ENCODE assay signal across 14 cellular contexts in genomic region chr2:150280255-150280654, GRCh38.
A peak's percentile ranks its signal among the peaks of the same experiment; 100 is the strongest.
DNase-seq lines count a peak whose midpoint lies in the region; ATAC-seq, FAIRE-seq and TF ChIP-seq lines count a peak whose summit lies in the region.
"Had no signal": no experiment of that assay in that cellular context is flagged by ENCODE, and none has a peak within 500 bp of the region (broad histone marks: within the 10 kb centered on the region; RNA-seq: fewer than 3 reads in every experiment).

No MANE protein-coding gene starts in this region.

- H3K4me3 ChIP-seq in bronchial epithelial cell (ENCODE audit: low read depth, low read length) (no peak overlapping the region), right atrium auricular region (no peak overlapping the region), subcutaneous abdominal adipose tissue (ENCODE audit: low read depth in 1 of 5, low read length in 5 of 5) (no peak overlapping the region)

- H3K36me3 ChIP-seq in bronchial epithelial cell (ENCODE audit: control insufficient read depth, insufficient read depth, low read length) (no peaks in the 10 kb centered on the region), right atrium auricular region (no peaks in the 10 kb centered on the region), subcutaneous abdominal adipose tissue (ENCODE audit: control insufficient read depth in 5 of 5, insufficient read depth in 5 of 5, low read length in 5 of 5) (no peaks in the 10 kb centered on the region)

- no peak for TF ChIP-seq POLR2A in GM18505 (IDR thresholded peaks at IDR 0.05; ENCODE audit: borderline replicate concordance, extremely low read depth, insufficient read depth, insufficient read length)

- no peak for FAIRE-seq in bronchial epithelial cell (lab: Jason Lieb, UNC)

- H3K27me3 ChIP-seq in bronchial epithelial cell (ENCODE audit: control insufficient read depth, insufficient read depth, low read length) = no peaks in the 10 kb centered on the region
- no peaks in the 10 kb centered on the region for H3K27me3 ChIP-seq in right atrium auricular region
- H3K27me3 ChIP-seq in subcutaneous abdominal adipose tissue (ENCODE audit: control insufficient read depth in 5 of 5, insufficient read depth in 4 of 5, low read length in 5 of 5) = no peaks in the 10 kb centered on the region

- H3K9me3 ChIP-seq in right atrium auricular region (peaks cover 0 to 6% of the 10 kb centered on the region in 2 donors), subcutaneous abdominal adipose tissue (ENCODE audit: control insufficient read depth in 5 of 5, low read length in 5 of 5) (peaks cover 0 to 14% (median 8%) of the 10 kb centered on the region in 5 donors)

- TF ChIP-seq CTCF in bronchial epithelial cell (IDR thresholded peaks at IDR 0.05; ENCODE audit: insufficient read depth, low read length, severe bottlenecking) (no peak), right atrium auricular region (IDR thresholded peaks at IDR 0.05) (no peak)

- H3K4me1 ChIP-seq in right atrium auricular region (no peaks in the 10 kb centered on the region), subcutaneous abdominal adipose tissue (ENCODE audit: control insufficient read depth in 5 of 5, insufficient read depth in 5 of 5, low read length in 5 of 5) (peaks cover 6 to 45% (median 35%) of the 10 kb centered on the region in 5 donors)

- no peak overlapping the region for H3K9ac ChIP-seq in subcutaneous abdominal adipose tissue (ENCODE audit: low read length in 5 of 5)

- DNase-seq in HCEC 1CT = peak; percentile 87
- peak; percentile 89 for DNase-seq in bronchial epithelial cell (ENCODE audit: low read depth)
- peak; percentile 64 for DNase-seq in right atrium auricular region (ENCODE audit: low spot score)
- no peak for DNase-seq in activated CD4-positive, alpha-beta T cell treated with anti-CD3 and anti-CD28 coated beads for 48 hours
- DNase-seq in activated naive CD4-positive, alpha-beta T cell treated with Interleukin-2 at 50 U/mL for 16 hours = no peak
- DNase-seq in COLO668 (lab: John Stamatoyannopoulos, UW; ENCODE audit: unreplicated experiment) = no peak
- DNase-seq: activated CD8-positive, alpha-beta memory T cell treated with anti-CD3 and anti-CD28 coated beads, Interleukin-2, amount 50 U/mL, for 48 hours; amniotic stem cell; islet precursor cell; MM.1S; natural killer cell; RPMI8226 had no signal

- no peak for ATAC-seq in GM18505 (IDR thresholded peaks at IDR 0.05; ENCODE audit: unreplicated experiment)
- ATAC-seq: natural killer cell had no signal

- H3K27ac ChIP-seq in right atrium auricular region (peak overlapping the region; percentile 15 to 56), subcutaneous abdominal adipose tissue (ENCODE audit: low read depth, low read length) (peak overlapping the region; percentile 65)

Comparison
In these comparisons a context has a peak if more than half of its experiments do, and no peak if none do; other contexts are left out.
1. DNase-seq: peak in HCEC 1CT (single experiment), bronchial epithelial cell (single experiment) and right atrium auricular region (single experiment); none in activated CD4-positive, alpha-beta T cell treated with anti-CD3 and anti-CD28 coated beads for 48 hours (single experiment), activated naive CD4-positive, alpha-beta T cell treated with Interleukin-2 at 50 U/mL for 16 hours (single experiment) and COLO668 (single experiment).